8 cellular contexts compared by ENCODE assay signal in the genomic region with DNA sequence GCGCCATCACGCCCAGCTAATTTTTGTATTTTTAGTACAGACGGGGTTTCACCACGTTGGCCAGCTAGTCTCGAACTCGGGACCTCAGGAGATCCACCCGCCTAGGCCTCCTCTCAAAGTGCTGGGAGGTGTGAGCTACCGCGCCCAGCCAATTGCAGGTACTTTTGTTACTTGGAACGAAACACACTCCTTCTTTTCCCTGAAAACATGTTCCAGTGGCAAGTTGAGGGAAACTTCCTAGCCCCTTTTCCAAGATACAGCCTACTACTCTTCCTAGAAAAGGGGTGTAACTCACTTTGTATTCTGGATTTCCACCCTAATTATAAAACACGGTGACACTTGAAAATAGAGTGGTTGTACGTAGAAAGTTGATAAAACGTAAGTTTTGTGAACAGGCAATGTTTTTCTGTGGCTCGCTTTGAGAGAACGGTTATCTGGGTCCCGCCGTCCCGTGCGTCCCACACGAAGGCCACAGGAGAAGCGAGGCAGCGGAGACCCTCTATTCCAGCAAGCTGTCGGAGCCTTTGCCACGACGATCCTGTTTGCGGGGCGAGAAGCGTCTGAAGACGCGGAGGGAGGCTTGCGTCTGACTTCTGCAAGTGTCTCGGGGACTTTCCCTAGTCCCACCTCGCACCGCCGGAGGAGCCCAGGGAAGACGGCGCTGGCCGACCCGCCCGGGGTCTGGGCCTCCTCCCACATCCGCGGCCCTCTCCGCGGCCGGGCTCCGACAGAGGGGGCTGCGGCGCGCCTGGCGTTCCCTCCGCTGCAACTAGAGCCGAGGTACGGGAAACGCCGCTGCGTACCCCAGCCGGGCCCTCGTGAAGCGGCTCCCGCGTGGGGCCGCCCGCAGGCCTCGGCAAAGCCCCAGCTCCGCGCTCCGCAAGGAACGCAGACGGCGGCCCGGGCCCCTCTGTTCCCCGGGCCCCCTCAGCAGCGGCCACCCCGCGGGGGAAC. TPM values are rescaled to one million over a fixed set of nuclear protein-coding genes. Genes with fewer than 3 reads are reported as not detected.
DNase-seq lines count a peak whose midpoint lies in the region; ATAC-seq, FAIRE-seq and TF ChIP-seq lines count a peak whose summit lies in the region.

No MANE protein-coding gene starts in this region.

- no peak overlapping the region; the same call in 1 of the 2 replicates for H2BK5ac ChIP-seq in H1 (ENCODE audit: low read depth, low read length)

- H4K8ac ChIP-seq in H1 (ENCODE audit: extremely low read depth, insufficient read depth, low read length), result 0 out of 2 replicates have a peak overlapping the region, but pooled peaks have one; percentile 41

- H3K9me3 ChIP-seq in CD8-positive, alpha-beta memory T cell (ENCODE audit: low read length), result no peaks in the 10 kb centered on the region
- H3K9me3 ChIP-seq in H1 (ENCODE audit: insufficient read depth in 2 of 2, low read depth in 1 of 2, low read length in 1 of 2) (no peaks in the 10 kb centered on the region), stomach smooth muscle (ENCODE audit: control insufficient read depth in 2 of 2, low read length in 2 of 2) (no peaks in the 10 kb centered on the region)

- H3K27ac Mint-ChIP-seq in CD8-positive, alpha-beta memory T cell, result peak overlapping the region; percentile 90 to 99 (median 96)
- H3K27ac Mint-ChIP-seq in IgD-negative memory B cell, result peak overlapping the region; percentile 80 to 96 (median 90)
- H3K27ac Mint-ChIP-seq in natural killer cell treated with Interleukin-12 subunit alpha and Interleukin-12 subunit beta and Interleukin-15 and Interleukin-18, amount 100 ng/mL, for 72 hours, result peak overlapping the region; percentile 80 to 84

- TF ChIP-seq EP300 in H1 (IDR thresholded peaks at IDR 0.05; ENCODE audit: borderline replicate concordance in 1 of 2, low read depth in 2 of 2, low read length in 2 of 2), result no peak

- peaks cover 60 to 78% (median 69%) of the 10 kb centered on the region in 3 donors for H3K4me1 Mint-ChIP-seq in CD8-positive, alpha-beta memory T cell
- H3K4me1 Mint-ChIP-seq in IgD-negative memory B cell, result peaks cover 38 to 52% (median 40%) of the 10 kb centered on the region in 3 donors
- peaks cover 34 to 46% of the 10 kb centered on the region in 2 donors for H3K4me1 Mint-ChIP-seq in natural killer cell treated with Interleukin-12 subunit alpha and Interleukin-12 subunit beta and Interleukin-15 and Interleukin-18, amount 100 ng/mL, for 72 hours (ENCODE audit: low read depth in 2 of 2)

- H2BK20ac ChIP-seq in H1 (ENCODE audit: low read length), result no peak overlapping the region

- no peak overlapping the region for H3K23ac ChIP-seq in H1 (ENCODE audit: insufficient read length)

- H3K27me3 Mint-ChIP-seq in CD8-positive, alpha-beta memory T cell, result peaks cover 0 to 3% of the 10 kb centered on the region in 2 donors
- H3K27me3 Mint-ChIP-seq in IgD-negative memory B cell, result peaks cover 3% of the 10 kb centered on the region
- no peaks in the 10 kb centered on the region for H3K27me3 Mint-ChIP-seq in natural killer cell treated with Interleukin-12 subunit alpha and Interleukin-12 subunit beta and Interleukin-15 and Interleukin-18, amount 100 ng/mL, for 72 hours

- 7% methylated on average over 62 of the region's 75 CpGs; no CpG with 5 or more reads in 1 of the 2 experiments for WGBS in H1 (ENCODE audit: extremely low coverage in 1 of 2, insufficient coverage in 1 of 2, insufficient read length in 1 of 2, insufficient replicate concordance in 2 of 2, low coverage in 1 of 2, low lambda C conversion rate in 2 of 2, missing lambda C conversion rate in 1 of 2), 2 experiments

- H3K9me3 Mint-ChIP-seq in CD8-positive, alpha-beta memory T cell, result no peaks in the 10 kb centered on the region
- H3K9me3 Mint-ChIP-seq in IgD-negative memory B cell, result no peaks in the 10 kb centered on the region
- no peaks in the 10 kb centered on the region for H3K9me3 Mint-ChIP-seq in natural killer cell treated with Interleukin-12 subunit alpha and Interleukin-12 subunit beta and Interleukin-15 and Interleukin-18, amount 100 ng/mL, for 72 hours

- H2BK120ac ChIP-seq in H1 (replicated peaks; ENCODE audit: low read depth, low read length), result no peak overlapping the region

- no peak overlapping the region for H3K4ac ChIP-seq in H1 (replicated peaks; ENCODE audit: insufficient read length, low read depth, low read length)

- H2BK15ac ChIP-seq in H1 (ENCODE audit: low read length), result 0 out of 2 replicates have a peak overlapping the region, but pooled peaks have one; percentile 29

- no peak overlapping the region for H3K56ac ChIP-seq in H1 (replicated peaks; ENCODE audit: insufficient read length, low read depth, low read length)

- no peak overlapping the region for H2AK5ac ChIP-seq in H1 (ENCODE audit: low read depth, low read length)

- H3K27ac ChIP-seq in CD8-positive, alpha-beta memory T cell (ENCODE audit: low read depth, low read length), result peak overlapping the region; percentile 86
- H3K27ac ChIP-seq in H1 (ENCODE audit: low read depth, low read length) (peak overlapping the region; percentile 82; the same call in 1 of the 2 replicates), stomach smooth muscle (ENCODE audit: low read length) (no peak overlapping the region)

- H3K4me1 ChIP-seq in CD8-positive, alpha-beta memory T cell (ENCODE audit: insufficient read depth, low read length), result peaks cover 51% of the 10 kb centered on the region
- H3K4me1 ChIP-seq in H1 (replicated peaks in 1 of 4; ENCODE audit: control insufficient read depth in 3 of 4, insufficient read depth in 4 of 4, low read length in 3 of 4) (peaks cover 2 to 13% (median 11%) of the 10 kb centered on the region in 4 experiments; a peak in 6 of 7 replicates), stomach smooth muscle (ENCODE audit: control insufficient read depth, insufficient read depth, low read length) (peaks cover 25% of the 10 kb centered on the region)

- H3K36me3 Mint-ChIP-seq in CD8-positive, alpha-beta memory T cell, result peaks cover 0 to 24% (median 4%) of the 10 kb centered on the region in 3 donors
- H3K36me3 Mint-ChIP-seq in IgD-negative memory B cell, result peaks cover 2% of the 10 kb centered on the region
- peaks cover 9% of the 10 kb centered on the region for H3K36me3 Mint-ChIP-seq in natural killer cell treated with Interleukin-12 subunit alpha and Interleukin-12 subunit beta and Interleukin-15 and Interleukin-18, amount 100 ng/mL, for 72 hours

- H3K79me1 ChIP-seq in H1 (ENCODE audit: low read depth, low read length), result peaks cover 13% of the 10 kb centered on the region

- ATAC-seq in GM21381 (IDR thresholded peaks at IDR 0.05; ENCODE audit: unreplicated experiment), result peak; percentile 9
- ATAC-seq in natural killer cell treated with Interleukin-12 subunit alpha and Interleukin-12 subunit beta and Interleukin-15 and Interleukin-18, amount 100 ng/mL, for 72 hours, result peak; percentile 52

- no peak; a peak in 1 of 4 replicates for TF ChIP-seq CTCF in H1 (IDR thresholded peaks at IDR 0.05; ENCODE audit: control extremely low read depth in 1 of 3, insufficient read depth in 1 of 3, low read depth in 1 of 3, low read length in 3 of 3)

- H4K20me1 ChIP-seq in H1 (replicated peaks in 1 of 2; ENCODE audit: control insufficient read depth in 1 of 2, insufficient read depth in 2 of 2, low read length in 2 of 2), result peaks cover 30 to 35% of the 10 kb centered on the region in 2 experiments

- H3K4me3 Mint-ChIP-seq in CD8-positive, alpha-beta memory T cell, result peak overlapping the region; percentile 86 to 95 (median 93)
- H3K4me3 Mint-ChIP-seq in IgD-negative memory B cell, result peak overlapping the region; percentile 84 to 96 (median 90)
- H3K4me3 Mint-ChIP-seq in natural killer cell treated with Interleukin-12 subunit alpha and Interleukin-12 subunit beta and Interleukin-15 and Interleukin-18, amount 100 ng/mL, for 72 hours, result peak overlapping the region; percentile 91

- no peak for FAIRE-seq in H1 (lab: Jason Lieb, UNC)

- H3K14ac ChIP-seq in H1 (ENCODE audit: insufficient read length), result no peak overlapping the region

- TF ChIP-seq POLR2A in H1 (IDR thresholded peaks at IDR 0.05; ENCODE audit: control extremely low read depth in 1 of 2, low read depth in 2 of 2, low read length in 2 of 2), result no peak

- H3K79me2 ChIP-seq in H1 (ENCODE audit: control insufficient read depth in 1 of 2, insufficient read depth in 2 of 2, low read length in 2 of 2), result peaks cover 50 to 53% of the 10 kb centered on the region in 2 experiments

- POLR2A ChIA-PET in CD8-positive, alpha-beta memory T cell (lab: Charles Lee), result interaction anchor here (0.9 to 4.4 kb wide), 7 partner anchors 12 to 281 kb away, joined by 3 to 20 read pairs (median 6); partner anchors contain the start of genes BRF1, CLBA1 and GPR132
- POLR2A ChIA-PET in H1 (lab: Charles Lee; ENCODE audit: partially characterized antibody), result interaction anchor here (1.1 to 1.8 kb wide), 8 partner anchors 14 to 44 kb away, joined by 3 to 9 read pairs (median 4); no protein-coding TSS in a partner anchor

- peak overlapping the region; percentile 69 for H3K4me3 ChIP-seq in CD8-positive, alpha-beta memory T cell (ENCODE audit: low read length)
- H3K4me3 ChIP-seq in H1 (ENCODE audit: extremely low read depth in 1 of 4, insufficient read depth in 2 of 4, low read depth in 3 of 4, low read length in 4 of 4) (peak overlapping the region; percentile 77 to 89 (median 84)), stomach smooth muscle (ENCODE audit: low read length in 2 of 2) (peak overlapping the region; percentile 67 to 78)

- CTCF ChIA-PET in CD8-positive, alpha-beta memory T cell (lab: Charles Lee), result interaction anchor here (1.0 to 4.1 kb wide), 8 partner anchors 9 to 44 kb away, joined by 3 to 47 read pairs (median 4); no protein-coding TSS in a partner anchor
- CTCF ChIA-PET in H1 (lab: Charles Lee; ENCODE audit: partially characterized antibody), result interaction anchor here (0.9 to 2.4 kb wide), 10 partner anchors 8 to 83 kb away, joined by 3 to 15 read pairs (median 4); no protein-coding TSS in a partner anchor

- H3K9ac ChIP-seq in H1 (replicated peaks in 1 of 4; ENCODE audit: extremely low read depth in 1 of 4, low read depth in 3 of 4, low read length in 3 of 4) (peak overlapping the region; percentile 75 to 95 (median 81)), stomach smooth muscle (ENCODE audit: low read length in 2 of 2) (peak overlapping the region; percentile 55 to 58)

- no peaks in the 10 kb centered on the region for H3K36me3 ChIP-seq in CD8-positive, alpha-beta memory T cell (ENCODE audit: insufficient read depth, low read length)
- peaks cover 0 to 12% (median 0%) of the 10 kb centered on the region in 4 experiments; a peak in 1 of 8 replicates for H3K36me3 ChIP-seq in H1 (ENCODE audit: control insufficient read depth in 2 of 4, insufficient read depth in 4 of 4, low read length in 3 of 4)
- peaks cover 0 to 2% of the 10 kb centered on the region in 2 donors for H3K36me3 ChIP-seq in stomach smooth muscle (ENCODE audit: control insufficient read depth in 2 of 2, insufficient read depth in 2 of 2, low read length in 2 of 2)

- H4K5ac ChIP-seq in H1 (ENCODE audit: insufficient read length, low read depth, low read length), result peak overlapping the region; percentile 76

- no peak for TF ChIP-seq RAD21 in H1 (IDR thresholded peaks at IDR 0.05 in 1 of 2, conservative IDR thresholded peaks at IDR 0.05 in 1 of 2; ENCODE audit: low read depth in 2 of 2, low read length in 2 of 2)

- DNase-seq in CD8-positive, alpha-beta memory T cell, result peak; percentile 61 to 80 (median 71)
- DNase-seq in activated CD4-positive, alpha-beta T cell treated with anti-CD3 and anti-CD28 coated beads, Interleukin-2, amount 50 U/mL, for 24 hours (ENCODE audit: low read depth in 1 of 2, low spot score in 1 of 2), result peak; percentile 41 to 51
- DNase-seq in H1 (ENCODE audit: low read depth in 1 of 2, low spot score in 2 of 2) (peak in 1 of 2 experiments; percentile 59), NCI-H1694 treated with DMSO at 0.1 percent for 48 hours (lab: John Stamatoyannopoulos, UW) (no peak)
- peak; percentile 84 for DNase-seq in natural killer cell treated with Interleukin-12 subunit alpha and Interleukin-12 subunit beta and Interleukin-15 and Interleukin-18, amount 100 ng/mL, for 72 hours (ENCODE audit: low spot score)

- H3K27me3 ChIP-seq in CD8-positive, alpha-beta memory T cell (ENCODE audit: insufficient read depth, low read length, poor library complexity, severe bottlenecking), result no peaks in the 10 kb centered on the region
- H3K27me3 ChIP-seq in H1 (replicated peaks in 1 of 4; ENCODE audit: control insufficient read depth in 3 of 4, extremely low read depth in 1 of 4, insufficient read depth in 3 of 4, low read length in 3 of 4), result no peaks in the 10 kb centered on the region
- no peaks in the 10 kb centered on the region for H3K27me3 ChIP-seq in stomach smooth muscle (ENCODE audit: control insufficient read depth in 1 of 2, insufficient read depth in 2 of 2, low read length in 2 of 2)

- peaks cover 18% of the 10 kb centered on the region for H3K23me2 ChIP-seq in H1 (ENCODE audit: low read depth, low read length)

- H3K4me2 ChIP-seq in H1 (ENCODE audit: insufficient read depth in 1 of 2, low read depth in 2 of 2, low read length in 2 of 2), result peak overlapping the region; percentile 85 to 94

- H4K91ac ChIP-seq in H1 (replicated peaks; ENCODE audit: insufficient read length, low read length), result no peak overlapping the region

- peak overlapping the region; percentile 71 for H3K18ac ChIP-seq in H1 (ENCODE audit: extremely low read depth, low read length)

- H2AFZ ChIP-seq in H1 (ENCODE audit: low read length), result no peak overlapping the region

- H2BK12ac ChIP-seq in H1 (ENCODE audit: low read depth, low read length), result no peak overlapping the region

RNA-seq across cellular contexts. Expression of gene CDCA4, which starts 0.7 kb away (rescaled TPM):
- 10 to 100 TPM; 73.0 to 76.7 TPM for total RNA-seq in CD8-positive, alpha-beta memory T cell
- polyA plus RNA-seq in CD8-positive, alpha-beta memory T cell, result 23.8 TPM
- polyA plus RNA-seq in IgD-negative memory B cell (11.4 TPM), H1 (2011; rRNA removed) (62.4 and 80.6 TPM in 2 replicates)
- 48.6 and 49.9 TPM in 2 replicates for total RNA-seq in H1 (2021; fragmentation: NEBNext Ultra II Directional; extraction: Animal tissue kit (Norgen Biotek cat#: 25700))
- 50.8 TPM for polyA plus RNA-seq in H1 (2011; cell fraction: cytosol; rRNA removed)
- polyA plus RNA-seq in H1 (2011; cell fraction: nucleus; rRNA removed), result 39.8 TPM
- polyA plus RNA-seq in H1 (2012, experiment 1 of 2), result 37.3 to 58.6 TPM (median 48.3 TPM) in 4 replicates
- 47.6 TPM for polyA plus RNA-seq in H1 (2012, experiment 2 of 2)
- 33.4 TPM for polyA plus RNA-seq in H1 (2013, experiment 1 of 2)
- polyA plus RNA-seq in H1 (2013, experiment 2 of 2), result 33.4 TPM
- polyA minus RNA-seq in H1 (2011; rRNA and poly(A)+ RNA removed), result 29.7 and 32.5 TPM in 2 replicates
- 32.9 TPM for polyA minus RNA-seq in H1 (2011; cell fraction: cytosol; rRNA and poly(A)+ RNA removed)
- polyA minus RNA-seq in H1 (2011; cell fraction: nucleus; rRNA and poly(A)+ RNA removed), result 18.1 TPM
- 10 to 100 TPM; 39.9 to 71.5 TPM for total RNA-seq in natural killer cell treated with Interleukin-12 subunit alpha and Interleukin-12 subunit beta and Interleukin-15 and Interleukin-18, amount 100 ng/mL, for 72 hours

RNA-seq across cellular contexts. Expression of gene CLBA1, which starts 34.5 kb away (rescaled TPM):
- 1 to 10 TPM; 3.8 to 3.9 TPM for total RNA-seq in CD8-positive, alpha-beta memory T cell
- 0.32 TPM for polyA plus RNA-seq in CD8-positive, alpha-beta memory T cell
- polyA plus RNA-seq in IgD-negative memory B cell (1.3 TPM), H1 (2011; rRNA removed) (1.6 and 2.3 TPM in 2 replicates)
- 2.1 and 2.4 TPM in 2 replicates for total RNA-seq in H1 (2021; fragmentation: NEBNext Ultra II Directional; extraction: Animal tissue kit (Norgen Biotek cat#: 25700))
- 3.1 TPM for polyA plus RNA-seq in H1 (2011; cell fraction: cytosol; rRNA removed)
- polyA plus RNA-seq in H1 (2011; cell fraction: nucleus; rRNA removed), result 4.8 TPM
- 2.8 to 3.4 TPM (median 3.1 TPM) in 4 replicates for polyA plus RNA-seq in H1 (2012, experiment 1 of 2)
- polyA plus RNA-seq in H1 (2012, experiment 2 of 2), result 2.1 TPM
- polyA plus RNA-seq in H1 (2013, experiment 1 of 2), result 2.3 TPM
- polyA plus RNA-seq in H1 (2013, experiment 2 of 2), result 2.6 TPM
- polyA minus RNA-seq in H1 (2011; rRNA and poly(A)+ RNA removed), result 1.8 TPM in 2 replicates
- 3.2 TPM for polyA minus RNA-seq in H1 (2011; cell fraction: cytosol; rRNA and poly(A)+ RNA removed)
- polyA minus RNA-seq in H1 (2011; cell fraction: nucleus; rRNA and poly(A)+ RNA removed), result 2.4 TPM
- 1 to 10 TPM; 1.2 to 1.5 TPM for total RNA-seq in natural killer cell treated with Interleukin-12 subunit alpha and Interleukin-12 subunit beta and Interleukin-15 and Interleukin-18, amount 100 ng/mL, for 72 hours

RNA-seq across cellular contexts. Expression of gene AHNAK2, which starts 42.0 kb away (rescaled TPM):
- under 1 TPM in 1 of 2 experiments, not detected in 1; 0.04 TPM for total RNA-seq in CD8-positive, alpha-beta memory T cell
- polyA plus RNA-seq in CD8-positive, alpha-beta memory T cell, result not detected
- polyA plus RNA-seq in IgD-negative memory B cell (0.68 TPM), H1 (2011; rRNA removed) (0.64 and 0.95 TPM in 2 replicates)
- 1.5 and 2.0 TPM in 2 replicates for total RNA-seq in H1 (2021; fragmentation: NEBNext Ultra II Directional; extraction: Animal tissue kit (Norgen Biotek cat#: 25700))
- polyA plus RNA-seq in H1 (2011; cell fraction: cytosol; rRNA removed), result 0.67 TPM
- 4.3 TPM for polyA plus RNA-seq in H1 (2011; cell fraction: nucleus; rRNA removed)
- polyA plus RNA-seq in H1 (2012, experiment 1 of 2), result 1.2 to 2.0 TPM (median 1.7 TPM) in 4 replicates
- polyA plus RNA-seq in H1 (2012, experiment 2 of 2), result 0.55 TPM
- 0.99 TPM for polyA plus RNA-seq in H1 (2013, experiment 1 of 2)
- polyA plus RNA-seq in H1 (2013, experiment 2 of 2), result 0.96 TPM
- polyA minus RNA-seq in H1 (2011; rRNA and poly(A)+ RNA removed), result 3.2 and 4.3 TPM in 2 replicates
- polyA minus RNA-seq in H1 (2011; cell fraction: cytosol; rRNA and poly(A)+ RNA removed), result 2.9 TPM
- 4.9 TPM for polyA minus RNA-seq in H1 (2011; cell fraction: nucleus; rRNA and poly(A)+ RNA removed)
- total RNA-seq in natural killer cell treated with Interleukin-12 subunit alpha and Interleukin-12 subunit beta and Interleukin-15 and Interleukin-18, amount 100 ng/mL, for 72 hours, result not detected

RNA-seq across cellular contexts. Expression of gene GPR132, which starts 45.1 kb away (rescaled TPM):
- 10 to 100 TPM; 51.3 to 52.0 TPM for total RNA-seq in CD8-positive, alpha-beta memory T cell
- 34.9 TPM for polyA plus RNA-seq in CD8-positive, alpha-beta memory T cell
- polyA plus RNA-seq in IgD-negative memory B cell, result 37.2 TPM
- not detected in 2 replicates for total RNA-seq in H1 (2021; fragmentation: NEBNext Ultra II Directional; extraction: Animal tissue kit (Norgen Biotek cat#: 25700))
- 0.11 and 0.28 TPM in 2 replicates for polyA plus RNA-seq in H1 (2011; rRNA removed)
- polyA plus RNA-seq in H1 (2011; cell fraction: cytosol; rRNA removed), result 0.26 TPM
- polyA plus RNA-seq in H1 (2011; cell fraction: nucleus; rRNA removed), result 0.54 TPM
- 0.09 to 0.15 TPM (median 0.15 TPM) in 3 of 4 replicates, not detected in the other for polyA plus RNA-seq in H1 (2012, experiment 1 of 2)
- 0.21 TPM for polyA plus RNA-seq in H1 (2012, experiment 2 of 2)
- polyA plus RNA-seq in H1 (2013, experiment 1 of 2), result not detected
- 0.04 TPM for polyA plus RNA-seq in H1 (2013, experiment 2 of 2)
- polyA minus RNA-seq in H1 (2011; rRNA and poly(A)+ RNA removed), result 0.16 TPM in 1 of 2 replicates, not detected in the other
- polyA minus RNA-seq in H1 (2011; cell fraction: cytosol; rRNA and poly(A)+ RNA removed), result not detected
- polyA minus RNA-seq in H1 (2011; cell fraction: nucleus; rRNA and poly(A)+ RNA removed), result not detected
- total RNA-seq in natural killer cell treated with Interleukin-12 subunit alpha and Interleukin-12 subunit beta and Interleukin-15 and Interleukin-18, amount 100 ng/mL, for 72 hours, result 10 to 100 TPM; 80.9 to 88.3 TPM
